ENCODE assay signal across 38 cellular contexts in the genomic region with DNA sequence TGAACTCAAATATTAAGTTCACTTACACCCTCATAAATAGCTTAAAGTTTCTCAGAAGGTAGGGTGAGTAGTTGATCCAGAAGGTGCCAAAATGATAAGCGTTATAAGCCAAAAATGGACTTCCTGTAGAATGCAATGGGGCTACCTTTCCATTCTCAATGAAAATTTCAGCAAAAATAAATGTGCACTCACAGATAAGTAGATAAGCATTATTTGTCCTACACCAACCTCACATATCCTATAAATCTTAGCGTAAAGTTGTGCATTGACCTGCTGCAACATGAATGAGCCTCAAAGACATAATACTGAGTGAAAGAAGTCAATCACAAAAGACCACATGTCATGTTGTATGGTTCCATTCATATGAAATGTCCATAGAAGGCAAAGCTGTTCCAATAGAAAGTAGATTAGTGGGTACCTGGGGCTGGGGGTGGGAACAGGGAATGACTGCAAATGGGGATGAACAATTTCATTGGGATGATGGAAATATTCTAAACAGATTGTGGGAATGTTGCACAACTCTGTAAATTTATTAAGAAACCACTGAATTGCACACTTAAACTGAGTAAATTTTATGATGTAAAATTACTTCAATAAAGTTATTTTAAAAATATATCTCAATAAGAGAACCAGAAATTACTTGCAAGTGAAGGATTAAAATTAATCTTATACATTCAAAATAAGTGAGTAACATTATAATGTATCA.
"Had no signal": no experiment of that assay in that cellular context is flagged by ENCODE, and none has a peak within 500 bp of the region (broad histone marks: within the 10 kb centered on the region; RNA-seq: fewer than 3 reads in every experiment).

No MANE protein-coding gene starts in this region.

- ATAC-seq: activated CD8-positive, alpha-beta T cell treated with anti-CD3 and anti-CD28 coated beads for 36 hours; activated naive CD4-positive, alpha-beta T cell treated with anti-CD3 and anti-CD28 coated beads, Interleukin-2, amount 50 U/mL, for 72 hours; activated T-cell treated with anti-CD3 and anti-CD28 coated beads, Interleukin-2, amount 50 U/mL, for 4 hours; activated T-cell treated with anti-CD3 and anti-CD28 coated beads, Interleukin-2, amount 50 U/mL, for 72 hours; activated T-helper 17 cell treated with anti-CD3 and anti-CD28 coated beads, Interleukin-2, amount 50 U/mL, for 72 hours had no signal

- H3K4me1 ChIP-seq: adrenal gland had no signal

- H3K4me1 Mint-ChIP-seq: activated B cell treated with CpG ODN at 0.5 μM for 24 hours; activated CD4-positive, alpha-beta T cell treated with anti-CD3 and anti-CD28 coated beads, Interleukin-2, amount 10 ng/mL, durations not matched to agents 24 days and 14 days; activated naive CD8-positive, alpha-beta T cell treated with anti-CD3 and anti-CD28 coated beads for 36 hours; activated T-helper 17 cell treated with anti-CD3 and anti-CD28 coated beads, Interleukin-2, amount 50 U/mL, for 72 hours; brain; central memory CD8-positive, alpha-beta T cell had no signal

- H3K36me3 Mint-ChIP-seq: activated CD4-positive, alpha-beta memory T cell treated with anti-CD3 and anti-CD28 coated beads for 36 hours; activated naive CD4-positive, alpha-beta T cell treated with anti-CD3 and anti-CD28 coated beads, Interleukin-2, amount 50 U/mL, for 72 hours; activated naive CD8-positive, alpha-beta T cell treated with anti-CD3 and anti-CD28 coated beads for 36 hours; brain had no signal

- H3K4me3 ChIP-seq: adrenal gland, cardiac muscle cell had no signal

- H3K4me3 Mint-ChIP-seq: activated B cell treated with CpG ODN at 0.5 μM for 24 hours; activated CD4-positive, alpha-beta memory T cell treated with anti-CD3 and anti-CD28 coated beads for 36 hours; activated CD4-positive, alpha-beta T cell treated with anti-CD3 and anti-CD28 coated beads, Interleukin-2, amount 10 ng/mL, durations not matched to agents 24 days and 14 days; activated CD8-positive, alpha-beta T cell treated with anti-CD3 and anti-CD28 coated beads for 36 hours; activated naive CD4-positive, alpha-beta T cell treated with anti-CD3 and anti-CD28 coated beads for 36 hours; activated naive CD8-positive, alpha-beta T cell treated with anti-CD3 and anti-CD28 coated beads for 36 hours; activated T-cell treated with anti-CD3 and anti-CD28 coated beads, Interleukin-2, amount 50 U/mL, for 4 hours; activated T-cell treated with anti-CD3 and anti-CD28 coated beads, Interleukin-2, amount 50 U/mL, for 72 hours; activated T-helper 1 cell treated with anti-CD3 and anti-CD28 coated beads, Interleukin-12 subunit alpha, Interleukin-12 subunit beta, Interleukin-2, Interleukin-4 antibody, amounts not matched to agents 30 ng/mL and 10 ng/mL and 1 ng/mL, durations not matched to agents 14 hours and 24 hours and 36 hours; activated T-helper 17 cell treated with anti-CD3 and anti-CD28 coated beads, Interleukin-2, amount 50 U/mL, for 72 hours; brain; central memory CD8-positive, alpha-beta T cell; T-helper 1 cell treated with Interleukin-12 subunit alpha and Interleukin-12 subunit beta and Interleukin-4 antibody, amounts not matched to agents 30 μg/mL and 1 μg/mL, for 36 hours; T-helper 2 cell treated with Interferon-gamma antibody and Interleukin-4, amounts not matched to agents 5 μg/mL and 100 μg/mL, for 36 hours had no signal

- H3K9me3 ChIP-seq: adrenal gland had no signal

- FAIRE-seq: bronchial epithelial cell, TTC549 had no signal

- H3K36me3 ChIP-seq: adrenal gland, cardiac muscle cell had no signal

- H3K27ac ChIP-seq: adrenal gland, cardiac muscle cell, VCaP had no signal

- H3K27me3 ChIP-seq: adrenal gland, cardiac muscle cell had no signal

- DNase-seq: activated B cell treated with CpG ODN at 0.5 μM for 24 hours; activated CD4-positive, alpha-beta memory T cell treated with anti-CD3 and anti-CD28 coated beads for 36 hours; activated CD4-positive, alpha-beta T cell treated with anti-CD3 and anti-CD28 coated beads for 4 hours; activated CD4-positive, alpha-beta T cell treated with anti-CD3 and anti-CD28 coated beads, Interleukin-2, amount 10 ng/mL, durations not matched to agents 24 days and 14 days; activated CD4-positive, alpha-beta T cell treated with anti-CD3 and anti-CD28 coated beads, Interleukin-2, amount 50 U/mL, for 1 hour; activated CD4-positive, alpha-beta T cell treated with anti-CD3 and anti-CD28 coated beads, Interleukin-2, amount 50 U/mL, for 4 hours; activated CD4-positive, CD25-positive, alpha-beta regulatory T cell treated with anti-CD3 and anti-CD28 coated beads, Interleukin-2, amount 50 U/mL, for 72 hours; activated CD8-positive, alpha-beta memory T cell treated with anti-CD3 and anti-CD28 coated beads, Interleukin-2, amount 50 U/mL, for 4 hours; activated CD8-positive, alpha-beta T cell treated with anti-CD3 and anti-CD28 coated beads for 36 hours; activated effector memory CD4-positive, alpha-beta T cell treated with anti-CD3 and anti-CD28 coated beads, Interleukin-2, amount 50 U/mL, for 16 hours; activated gamma-delta T cell treated with Interleukin-2 at 50 U/mL for 16 hours; activated naive CD4-positive, alpha-beta T cell; activated naive CD4-positive, alpha-beta T cell treated with anti-CD3 and anti-CD28 coated beads for 36 hours; activated naive CD4-positive, alpha-beta T cell treated with anti-CD3 and anti-CD28 coated beads, Interleukin-2, amount 50 U/mL, for 16 hours; activated naive CD8-positive, alpha-beta T cell treated with anti-CD3 and anti-CD28 coated beads for 36 hours; activated T-cell treated with anti-CD3 and anti-CD28 coated beads for 4 hours; activated T-cell treated with anti-CD3 and anti-CD28 coated beads, Interleukin-2, amount 50 U/mL, for 1 hour; activated T-cell treated with anti-CD3 and anti-CD28 coated beads, Interleukin-2, amount 50 U/mL, for 4 hours; activated T-cell treated with anti-CD3 and anti-CD28 coated beads, Interleukin-2, amount 50 U/mL, for 72 hours; adrenal gland; amniotic stem cell; aorta; caudate nucleus; cerebellar nuclear complex; T-helper 1 cell; T-helper 2 cell; T-helper 9 cell had no signal

- H3K9me3 Mint-ChIP-seq: activated B cell treated with CpG ODN at 0.5 μM for 24 hours; activated CD4-positive, alpha-beta memory T cell treated with anti-CD3 and anti-CD28 coated beads for 36 hours; activated CD4-positive, alpha-beta T cell treated with anti-CD3 and anti-CD28 coated beads, Interleukin-2, amount 10 ng/mL, durations not matched to agents 24 days and 14 days; activated CD8-positive, alpha-beta T cell treated with anti-CD3 and anti-CD28 coated beads for 36 hours; activated naive CD4-positive, alpha-beta T cell treated with anti-CD3 and anti-CD28 coated beads for 36 hours; activated naive CD4-positive, alpha-beta T cell treated with anti-CD3 and anti-CD28 coated beads, Interleukin-2, amount 50 U/mL, for 72 hours; activated naive CD8-positive, alpha-beta T cell treated with anti-CD3 and anti-CD28 coated beads for 36 hours; activated T-cell treated with anti-CD3 and anti-CD28 coated beads, Interleukin-2, amount 50 U/mL, for 4 hours; activated T-cell treated with anti-CD3 and anti-CD28 coated beads, Interleukin-2, amount 50 U/mL, for 72 hours; activated T-helper 1 cell treated with anti-CD3 and anti-CD28 coated beads, Interleukin-12 subunit alpha, Interleukin-12 subunit beta, Interleukin-2, Interleukin-4 antibody, amounts not matched to agents 30 ng/mL and 10 ng/mL and 1 ng/mL, durations not matched to agents 14 hours and 24 hours and 36 hours; activated T-helper 17 cell treated with anti-CD3 and anti-CD28 coated beads, Interleukin-2, amount 50 U/mL, for 72 hours; central memory CD8-positive, alpha-beta T cell; T-helper 1 cell treated with Interleukin-12 subunit alpha and Interleukin-12 subunit beta and Interleukin-4 antibody, amounts not matched to agents 30 μg/mL and 1 μg/mL, for 36 hours; T-helper 2 cell treated with Interferon-gamma antibody and Interleukin-4, amounts not matched to agents 5 μg/mL and 100 μg/mL, for 36 hours had no signal

- H3K27me3 Mint-ChIP-seq: activated B cell treated with CpG ODN at 0.5 μM for 24 hours; activated CD4-positive, alpha-beta memory T cell treated with anti-CD3 and anti-CD28 coated beads for 36 hours; activated CD4-positive, alpha-beta T cell treated with anti-CD3 and anti-CD28 coated beads, Interleukin-2, amount 10 ng/mL, durations not matched to agents 24 days and 14 days; activated CD8-positive, alpha-beta T cell treated with anti-CD3 and anti-CD28 coated beads for 36 hours; activated naive CD8-positive, alpha-beta T cell treated with anti-CD3 and anti-CD28 coated beads for 36 hours; activated T-helper 17 cell treated with anti-CD3 and anti-CD28 coated beads, Interleukin-2, amount 50 U/mL, for 72 hours; brain; central memory CD8-positive, alpha-beta T cell had no signal

- H3K27ac Mint-ChIP-seq: activated B cell treated with CpG ODN at 0.5 μM for 24 hours; activated CD4-positive, alpha-beta memory T cell treated with anti-CD3 and anti-CD28 coated beads for 36 hours; activated CD4-positive, alpha-beta T cell treated with anti-CD3 and anti-CD28 coated beads, Interleukin-2, amount 10 ng/mL, durations not matched to agents 24 days and 14 days; activated CD8-positive, alpha-beta T cell treated with anti-CD3 and anti-CD28 coated beads for 36 hours; activated naive CD4-positive, alpha-beta T cell treated with anti-CD3 and anti-CD28 coated beads for 36 hours; activated naive CD4-positive, alpha-beta T cell treated with anti-CD3 and anti-CD28 coated beads, Interleukin-2, amount 50 U/mL, for 72 hours; activated naive CD8-positive, alpha-beta T cell treated with anti-CD3 and anti-CD28 coated beads for 36 hours; activated T-cell treated with anti-CD3 and anti-CD28 coated beads, Interleukin-2, amount 50 U/mL, for 72 hours; activated T-helper 1 cell treated with anti-CD3 and anti-CD28 coated beads, Interleukin-12 subunit alpha, Interleukin-12 subunit beta, Interleukin-2, Interleukin-4 antibody, amounts not matched to agents 30 ng/mL and 10 ng/mL and 1 ng/mL, durations not matched to agents 14 hours and 24 hours and 36 hours; activated T-helper 17 cell treated with anti-CD3 and anti-CD28 coated beads, Interleukin-2, amount 50 U/mL, for 72 hours; brain; T-helper 1 cell treated with Interleukin-12 subunit alpha and Interleukin-12 subunit beta and Interleukin-4 antibody, amounts not matched to agents 30 μg/mL and 1 μg/mL, for 36 hours; T-helper 2 cell treated with Interferon-gamma antibody and Interleukin-4, amounts not matched to agents 5 μg/mL and 100 μg/mL, for 36 hours had no signal
